Comparison of ENCODE assay signal across 13 cellular contexts in the genomic region with DNA sequence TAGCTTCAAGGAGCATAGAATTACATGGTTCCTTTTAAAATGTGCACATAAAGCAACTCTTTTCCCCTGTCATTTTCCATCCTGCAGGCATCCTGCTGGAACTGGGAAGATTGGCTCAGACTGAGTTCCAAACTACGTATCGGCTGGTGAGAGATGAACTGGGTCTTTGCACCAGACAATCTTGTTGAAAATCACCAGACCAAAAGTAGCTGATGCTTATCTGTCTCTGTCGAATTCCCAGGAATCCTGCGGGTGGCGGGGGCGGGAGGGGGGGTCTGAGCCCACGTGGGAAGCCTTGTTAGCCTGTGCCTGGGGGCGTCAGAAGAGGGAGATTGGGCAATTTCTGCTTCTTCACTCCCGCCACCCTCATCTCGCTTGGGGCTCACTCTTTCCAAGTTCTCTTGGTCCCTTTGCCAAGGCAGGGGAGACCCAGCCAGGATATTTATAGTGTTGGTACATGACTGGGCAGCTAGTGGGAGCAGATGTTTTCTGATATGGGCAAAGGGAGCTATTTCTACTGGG.
DNase-seq lines count a peak whose midpoint lies in the region; TF ChIP-seq lines count a peak whose summit lies in the region.
"Had no signal": no experiment of that assay in that cellular context is flagged by ENCODE, and none has a peak within 500 bp of the region (broad histone marks: within the 10 kb centered on the region; RNA-seq: fewer than 3 reads in every experiment).

No MANE protein-coding gene starts in this region.

- H3K4me1 ChIP-seq in ACC112 (ENCODE audit: control insufficient read depth, insufficient read depth, low read length, unreplicated experiment) (peaks cover 13% of the 10 kb centered on the region), OCI-LY3 (ENCODE audit: low read length) (no peaks in the 10 kb centered on the region), fibroblast of lung (ENCODE audit: control insufficient read depth, extremely low read depth, insufficient read depth, low read length) (peaks cover 4% of the 10 kb centered on the region), SJCRH30 (0 out of 2 replicates have a peak, but pooled peaks cover 5% of the 10 kb centered on the region)

- no peaks in the 10 kb centered on the region for H3K9me3 ChIP-seq in OCI-LY3 (ENCODE audit: insufficient read depth, low read length)
- no peaks in the 10 kb centered on the region for H3K9me3 ChIP-seq in fibroblast of lung (ENCODE audit: control insufficient read depth, insufficient read depth, low read depth, low read length)
- H3K9me3 ChIP-seq in SJCRH30 (replicated peaks), result no peaks in the 10 kb centered on the region
- H3K9me3 ChIP-seq: A549 had no signal

- no peak for TF ChIP-seq CTCF in OCI-LY3 (IDR thresholded peaks at IDR 0.05; ENCODE audit: low read depth, low read length)
- no peak for TF ChIP-seq CTCF in fibroblast of lung (conservative IDR thresholded peaks at IDR 0.05 in 1 of 2, IDR thresholded peaks at IDR 0.05 in 1 of 2; ENCODE audit: low read depth in 1 of 2, low read length in 2 of 2)
- no peak for TF ChIP-seq CTCF in nephron progenitor cell (IDR thresholded peaks at IDR 0.05)

- POLR2A ChIA-PET in activated CD4-positive, alpha-beta memory T cell treated with anti-CD3 and anti-CD28 coated beads for 36 hours (lab: Charles Lee), result no interaction called here

- intact Hi-C loops in activated CD4-positive, alpha-beta memory T cell treated with anti-CD3 and anti-CD28 coated beads for 36 hours (cut with micrococcal nuclease), result no loop called here

- H3K27ac ChIP-seq in ACC112 (ENCODE audit: low read depth, low read length), result no peak overlapping the region
- no peak overlapping the region for H3K27ac ChIP-seq in OCI-LY3 (ENCODE audit: low read length)
- no peak overlapping the region for H3K27ac ChIP-seq in fibroblast of lung (ENCODE audit: insufficient read depth, low read length)
- H3K27ac ChIP-seq in SJCRH30, result no peak overlapping the region

- H3K79me2 ChIP-seq in ACC112 (ENCODE audit: control insufficient read depth, insufficient read depth, low read length, unreplicated experiment), result no peaks in the 10 kb centered on the region
- no peaks in the 10 kb centered on the region for H3K79me2 ChIP-seq in OCI-LY3 (ENCODE audit: low read length)
- no peaks in the 10 kb centered on the region for H3K79me2 ChIP-seq in fibroblast of lung (ENCODE audit: control insufficient read depth, insufficient read depth, low read length)

- H3K9me3 Mint-ChIP-seq in nephron progenitor cell, result no peaks in the 10 kb centered on the region
- no peaks in the 10 kb centered on the region for H3K9me3 Mint-ChIP-seq in activated CD4-positive, alpha-beta memory T cell treated with anti-CD3 and anti-CD28 coated beads for 36 hours
- H3K9me3 Mint-ChIP-seq: IgD-negative memory B cell had no signal

- H3K27me3 ChIP-seq in ACC112 (ENCODE audit: insufficient read depth, low read length) (no peaks in the 10 kb centered on the region), OCI-LY3 (ENCODE audit: low read depth, low read length) (no peaks in the 10 kb centered on the region), fibroblast of lung (ENCODE audit: control insufficient read depth, insufficient read depth, low read length) (no peaks in the 10 kb centered on the region), SJCRH30 (peaks cover 22% of the 10 kb centered on the region)

- H2AFZ ChIP-seq in ACC112 (ENCODE audit: low read length, unreplicated experiment), result peak overlapping the region; percentile 30
- 0 out of 2 replicates have a peak overlapping the region, but pooled peaks have one; percentile 21 for H2AFZ ChIP-seq in OCI-LY3 (ENCODE audit: low read depth, low read length)
- no peak overlapping the region for H2AFZ ChIP-seq in fibroblast of lung (ENCODE audit: low read length)

- H3K4me3 Mint-ChIP-seq in nephron progenitor cell, result peak overlapping the region; percentile 71
- no peak overlapping the region for H3K4me3 Mint-ChIP-seq in activated CD4-positive, alpha-beta memory T cell treated with anti-CD3 and anti-CD28 coated beads for 36 hours

- H4K20me1 ChIP-seq in OCI-LY3 (ENCODE audit: insufficient read depth, low read length) (no peaks in the 10 kb centered on the region), fibroblast of lung (ENCODE audit: control insufficient read depth, extremely low read depth, insufficient read depth, low read length) (no peaks in the 10 kb centered on the region)

- peak overlapping the region; percentile 64 for H3K27ac Mint-ChIP-seq in nephron progenitor cell
- H3K27ac Mint-ChIP-seq in activated CD4-positive, alpha-beta memory T cell treated with anti-CD3 and anti-CD28 coated beads for 36 hours, result no peak overlapping the region
- H3K27ac Mint-ChIP-seq: IgD-negative memory B cell had no signal

- H3K9ac ChIP-seq in OCI-LY3 (ENCODE audit: low read length) (no peak overlapping the region), fibroblast of lung (ENCODE audit: insufficient read depth, low read length) (no peak overlapping the region)

- H3K4me3 ChIP-seq in ACC112 (ENCODE audit: low read depth, low read length) (no peak overlapping the region), OCI-LY3 (ENCODE audit: low read length) (no peak overlapping the region), fibroblast of lung (replicated peaks in 1 of 4; ENCODE audit: control extremely low read depth in 1 of 4, insufficient read depth in 1 of 4, low read depth in 3 of 4, low read length in 4 of 4) (no peak overlapping the region), SJCRH30 (no peak overlapping the region)
- H3K4me3 ChIP-seq: A549 had no signal

- H3K36me3 Mint-ChIP-seq in nephron progenitor cell (ENCODE audit: low read depth), result no peaks in the 10 kb centered on the region
- no peaks in the 10 kb centered on the region for H3K36me3 Mint-ChIP-seq in activated CD4-positive, alpha-beta memory T cell treated with anti-CD3 and anti-CD28 coated beads for 36 hours
- H3K36me3 Mint-ChIP-seq: IgD-negative memory B cell had no signal

- peak; percentile 40 to 86 for DNase-seq in fibroblast of lung (ENCODE audit: low read depth in 2 of 2)
- DNase-seq in nephron progenitor cell, result no peak
- no peak for DNase-seq in activated CD4-positive, alpha-beta memory T cell treated with anti-CD3 and anti-CD28 coated beads for 36 hours
- no peak for DNase-seq in SJCRH30
- DNase-seq in NCI-H345 treated with DMSO at 0.1 percent for 48 hours (lab: John Stamatoyannopoulos, UW; ENCODE audit: unreplicated experiment), result no peak
- DNase-seq in T-helper 2 cell, result no peak
- DNase-seq: cerebellar nuclear complex; NCI-H69; stimulated activated CD8-positive, alpha-beta memory T cell treated with anti-CD3 and anti-CD28 coated beads, Interleukin-4, amount 100 ng/mL, for 48 hours had no signal

- H3K27me3 Mint-ChIP-seq in nephron progenitor cell (ENCODE audit: low read depth, poor library complexity), result peaks cover 6% of the 10 kb centered on the region
- no peaks in the 10 kb centered on the region for H3K27me3 Mint-ChIP-seq in activated CD4-positive, alpha-beta memory T cell treated with anti-CD3 and anti-CD28 coated beads for 36 hours

- peaks cover 86% of the 10 kb centered on the region for H3K4me1 Mint-ChIP-seq in nephron progenitor cell
- no peaks in the 10 kb centered on the region for H3K4me1 Mint-ChIP-seq in activated CD4-positive, alpha-beta memory T cell treated with anti-CD3 and anti-CD28 coated beads for 36 hours (ENCODE audit: low read depth)

- H3K36me3 ChIP-seq in ACC112 (ENCODE audit: insufficient read depth, low read length), result no peaks in the 10 kb centered on the region
- H3K36me3 ChIP-seq in OCI-LY3 (replicated peaks; ENCODE audit: low read depth, low read length), result no peaks in the 10 kb centered on the region
- H3K36me3 ChIP-seq in fibroblast of lung (ENCODE audit: control insufficient read depth, insufficient read depth, low read length), result no peaks in the 10 kb centered on the region
- no peaks in the 10 kb centered on the region for H3K36me3 ChIP-seq in SJCRH30

- CTCF ChIA-PET in activated CD4-positive, alpha-beta memory T cell treated with anti-CD3 and anti-CD28 coated beads for 36 hours (lab: Charles Lee), result interaction anchor here (1.3 kb wide), 1 partner anchor 154 kb away, joined by 3 read pairs; no protein-coding TSS in a partner anchor

- H3K4me2 ChIP-seq in OCI-LY3 (ENCODE audit: low read length) (peak overlapping the region; percentile 9; the same call in 1 of the 2 replicates), fibroblast of lung (ENCODE audit: extremely low read depth, insufficient read depth, low read length) (no peak overlapping the region)
- H3K4me2 ChIP-seq: A549 had no signal

Comparison
In these comparisons a context has a peak if more than half of its experiments do, and no peak if none do; other contexts are left out.
1. DNase-seq: peak in fibroblast of lung (2 of 2); none in nephron progenitor cell (single experiment), activated CD4-positive, alpha-beta memory T cell treated with anti-CD3 and anti-CD28 coated beads for 36 hours (single experiment), SJCRH30 (0 of 2), NCI-H345 treated with DMSO at 0.1 percent for 48 hours (single experiment) and T-helper 2 cell (0 of 5).